In genomic region chr18:55224086-55224625, GRCh38 we compare ENCODE assay signal across 18 cellular contexts.
DNase-seq lines count a peak whose midpoint lies in the region; ATAC-seq and TF ChIP-seq lines count a peak whose summit lies in the region.
"Had no signal": no experiment of that assay in that cellular context is flagged by ENCODE, and none has a peak within 500 bp of the region (broad histone marks: within the 10 kb centered on the region; RNA-seq: fewer than 3 reads in every experiment).

No MANE protein-coding gene starts in this region.

- H3K4me2 ChIP-seq in fibroblast of lung (ENCODE audit: extremely low read depth, insufficient read depth, low read length), result no peak overlapping the region
- H3K4me2 ChIP-seq: BLaER1 had no signal

- WGBS in aorta, 2 donors, result 57 to 59% methylated on average over 1 of the region's 1 CpG

- no peaks in the 10 kb centered on the region for H3K9me3 Mint-ChIP-seq in stimulated activated memory B cell treated with anti-CD40 and anti-IgM and Interleukin-4, amounts not matched to agents 10 μg/mL and 1 μg/mL and 100 μg/mL, for 72 hours
- H3K9me3 Mint-ChIP-seq: H9 had no signal

- H3K79me2 ChIP-seq in fibroblast of lung (ENCODE audit: control insufficient read depth, insufficient read depth, low read length), result no peaks in the 10 kb centered on the region

- H3K27ac ChIP-seq in fibroblast of lung (ENCODE audit: insufficient read depth, low read length) (no peak overlapping the region), aorta (ENCODE audit: low read depth in 1 of 2, low read length in 2 of 2) (no peak overlapping the region)
- H3K27ac ChIP-seq: 22Rv1, BLaER1 had no signal

- H3K9me3 ChIP-seq in fibroblast of lung (ENCODE audit: control insufficient read depth, insufficient read depth, low read depth, low read length), result no peaks in the 10 kb centered on the region
- no peaks in the 10 kb centered on the region for H3K9me3 ChIP-seq in aorta (ENCODE audit: control insufficient read depth, low read length)
- H3K9me3 ChIP-seq: BLaER1 had no signal

- H3K36me3 ChIP-seq in fibroblast of lung (ENCODE audit: control insufficient read depth, insufficient read depth, low read length) (peaks cover 4% of the 10 kb centered on the region), aorta (ENCODE audit: control insufficient read depth in 1 of 2, insufficient read depth in 2 of 2, low read length in 1 of 2) (peaks cover 0 to 4% of the 10 kb centered on the region in 2 donors)

- H3K36me3 Mint-ChIP-seq in stimulated activated memory B cell treated with anti-CD40 and anti-IgM and Interleukin-4, amounts not matched to agents 10 μg/mL and 1 μg/mL and 100 μg/mL, for 72 hours, result peaks cover 61% of the 10 kb centered on the region
- H3K36me3 Mint-ChIP-seq: CD8-positive, alpha-beta memory T cell had no signal

- H3K27me3 ChIP-seq in fibroblast of lung (ENCODE audit: control insufficient read depth, insufficient read depth, low read length) (no peaks in the 10 kb centered on the region), aorta (ENCODE audit: control insufficient read depth in 1 of 2, insufficient read depth in 2 of 2, low read length in 1 of 2) (no peaks in the 10 kb centered on the region)
- H3K27me3 ChIP-seq: BLaER1 had no signal

- no peak for ATAC-seq in stimulated activated memory B cell treated with anti-CD40 and anti-IgM and Interleukin-4, amounts not matched to agents 10 μg/mL and 1 μg/mL and 100 μg/mL, for 72 hours
- ATAC-seq in aorta (ENCODE audit: low FRiP score), result no peak
- ATAC-seq: K562 had no signal

- no peaks in the 10 kb centered on the region for H4K20me1 ChIP-seq in fibroblast of lung (ENCODE audit: control insufficient read depth, extremely low read depth, insufficient read depth, low read length)

- peak overlapping the region; percentile 68 for H3K27ac Mint-ChIP-seq in stimulated activated memory B cell treated with anti-CD40 and anti-IgM and Interleukin-4, amounts not matched to agents 10 μg/mL and 1 μg/mL and 100 μg/mL, for 72 hours

- no peak overlapping the region for H3K9ac ChIP-seq in fibroblast of lung (ENCODE audit: insufficient read depth, low read length)
- H3K9ac ChIP-seq: BLaER1 had no signal

- intact Hi-C loops in posterior cingulate gyrus (cut with DNase I), result no loop called here
- intact Hi-C loops in aorta (cut with DNase I), result no loop called here

- peaks cover 41% of the 10 kb centered on the region for H3K4me1 Mint-ChIP-seq in stimulated activated memory B cell treated with anti-CD40 and anti-IgM and Interleukin-4, amounts not matched to agents 10 μg/mL and 1 μg/mL and 100 μg/mL, for 72 hours
- H3K4me1 Mint-ChIP-seq: CD8-positive, alpha-beta memory T cell had no signal

- H3K4me1 ChIP-seq in fibroblast of lung (ENCODE audit: control insufficient read depth, extremely low read depth, insufficient read depth, low read length) (peaks cover 6% of the 10 kb centered on the region), aorta (ENCODE audit: control insufficient read depth in 1 of 2, insufficient read depth in 2 of 2, low read length in 2 of 2) (no peaks in the 10 kb centered on the region)

- H3K27me3 Mint-ChIP-seq in stimulated activated memory B cell treated with anti-CD40 and anti-IgM and Interleukin-4, amounts not matched to agents 10 μg/mL and 1 μg/mL and 100 μg/mL, for 72 hours, result no peaks in the 10 kb centered on the region
- H3K27me3 Mint-ChIP-seq: CD8-positive, alpha-beta memory T cell had no signal

- H3K4me3 Mint-ChIP-seq in stimulated activated memory B cell treated with anti-CD40 and anti-IgM and Interleukin-4, amounts not matched to agents 10 μg/mL and 1 μg/mL and 100 μg/mL, for 72 hours, result no peak overlapping the region
- H3K4me3 Mint-ChIP-seq: CD8-positive, alpha-beta memory T cell; H9 had no signal

- DNase-seq in NCI-H2227 treated with DMSO at 0.1 percent for 48 hours (lab: John Stamatoyannopoulos, UW) (peak; percentile 17), NCI-H2227 (lab: John Stamatoyannopoulos, UW; ENCODE audit: unreplicated experiment) (no peak), astrocyte of the spinal cord (ENCODE audit: low read depth, low spot score) (peak; percentile 84), fibroblast of lung (ENCODE audit: low read depth in 2 of 2) (peak; percentile 33 to 38), posterior cingulate gyrus (no peak), aorta (no peak)
- DNase-seq in activated CD4-positive, alpha-beta T cell treated with anti-CD3 and anti-CD28 coated beads for 1 hour, result no peak
- DNase-seq: CD8-positive, alpha-beta memory T cell; DMS 273 treated with DMSO at 0.1 percent for 48 hours; H9; NCI-H1048; NCI-H2107; NCI-H446 treated with DMSO at 0.1 percent for 48 hours; NCI-H82 had no signal

- in situ Hi-C loops in astrocyte of the spinal cord (cut with HindIII; ENCODE audit: low sequenced_read_pairs), result no loop called here

- no peak overlapping the region for H3K4me3 ChIP-seq in astrocyte of the spinal cord (ENCODE audit: low read depth, low read length)
- H3K4me3 ChIP-seq in fibroblast of lung (replicated peaks in 1 of 4; ENCODE audit: control extremely low read depth in 1 of 4, insufficient read depth in 1 of 4, low read depth in 3 of 4, low read length in 4 of 4), result no peak overlapping the region
- no peak overlapping the region for H3K4me3 ChIP-seq in aorta (ENCODE audit: low read length in 2 of 2)
- H3K4me3 ChIP-seq: BLaER1, K562 had no signal

- TF ChIP-seq CTCF in astrocyte of the spinal cord (IDR thresholded peaks at IDR 0.05; ENCODE audit: low read depth, low read length) (no peak), fibroblast of lung (conservative IDR thresholded peaks at IDR 0.05 in 1 of 2, IDR thresholded peaks at IDR 0.05 in 1 of 2; ENCODE audit: low read depth in 1 of 2, low read length in 2 of 2) (no peak)

- H2AFZ ChIP-seq in fibroblast of lung (ENCODE audit: low read length), result no peak overlapping the region

Comparison
In these comparisons a context has a peak if more than half of its experiments do, and no peak if none do; other contexts are left out.
1. DNase-seq: peak in NCI-H2227 treated with DMSO at 0.1 percent for 48 hours (single experiment), astrocyte of the spinal cord (single experiment) and fibroblast of lung (2 of 2); none in NCI-H2227 (single experiment), posterior cingulate gyrus (0 of 10), activated CD4-positive, alpha-beta T cell treated with anti-CD3 and anti-CD28 coated beads for 1 hour (single experiment) and aorta (0 of 2).